In genomic region chrY:14328677-14329345, GRCh38 we compare ENCODE assay signal across 11 cellular contexts.
DNase-seq lines count a peak whose midpoint lies in the region; ATAC-seq, FAIRE-seq and TF ChIP-seq lines count a peak whose summit lies in the region.
"Had no signal": no experiment of that assay in that cellular context is flagged by ENCODE, and none has a peak within 500 bp of the region (broad histone marks: within the 10 kb centered on the region; RNA-seq: fewer than 3 reads in every experiment).

No MANE protein-coding gene starts in this region.

- H3K9ac ChIP-seq in endodermal cell (ENCODE audit: extremely low read depth, low read length, poor library complexity, severe bottlenecking), result no peak overlapping the region

- DNase-seq in GM12891 (ENCODE audit: insufficient read length, low spot score), result no peak
- no peak for DNase-seq in T-helper 2 cell treated with Interferon-gamma antibody and Interleukin-4, amounts not matched to agents 5 μg/mL and 100 μg/mL, for 36 hours (ENCODE audit: low spot score)
- peak; percentile 63 for DNase-seq in medulla oblongata (ENCODE audit: extremely low spot score)
- no peak for DNase-seq in endodermal cell
- DNase-seq in NCI-H1105 (lab: John Stamatoyannopoulos, UW), result no peak
- DNase-seq in KG1 (lab: John Stamatoyannopoulos, UW), result no peak
- no peak for DNase-seq in type B pancreatic cell (ENCODE audit: extremely low spot score, unreplicated experiment)
- DNase-seq: stimulated activated CD4-positive, alpha-beta T cell treated with anti-CD3 and anti-CD28 coated beads, Interleukin-2, amount 100 ng/mL, for 48 hours had no signal

- H3K36me3 Mint-ChIP-seq in T-helper 2 cell treated with Interferon-gamma antibody and Interleukin-4, amounts not matched to agents 5 μg/mL and 100 μg/mL, for 36 hours (ENCODE audit: low read depth), result no peaks in the 10 kb centered on the region
- H3K36me3 Mint-ChIP-seq in endodermal cell (ENCODE audit: low read depth), result no peaks in the 10 kb centered on the region
- no peaks in the 10 kb centered on the region for H3K36me3 Mint-ChIP-seq in type B pancreatic cell

- FAIRE-seq in GM12891 (lab: Jason Lieb, UNC), result peak; percentile 89
- FAIRE-seq: endometrium, GM12878 had no signal

- no peak for TF ChIP-seq POLR2A in GM12891 (IDR thresholded peaks at IDR 0.05; ENCODE audit: low read depth, low read length)

- H3K27ac Mint-ChIP-seq in T-helper 2 cell treated with Interferon-gamma antibody and Interleukin-4, amounts not matched to agents 5 μg/mL and 100 μg/mL, for 36 hours, result peak overlapping the region; percentile 52
- H3K27ac Mint-ChIP-seq in endodermal cell, result no peak overlapping the region
- no peak overlapping the region for H3K27ac Mint-ChIP-seq in type B pancreatic cell

- H3K9me3 Mint-ChIP-seq in T-helper 2 cell treated with Interferon-gamma antibody and Interleukin-4, amounts not matched to agents 5 μg/mL and 100 μg/mL, for 36 hours, result no peaks in the 10 kb centered on the region
- H3K9me3 Mint-ChIP-seq in endodermal cell, result no peaks in the 10 kb centered on the region
- H3K9me3 Mint-ChIP-seq in type B pancreatic cell, result no peaks in the 10 kb centered on the region

- no peaks in the 10 kb centered on the region for H3K36me3 ChIP-seq in endodermal cell (ENCODE audit: control insufficient read depth, insufficient read depth, low read length)

- H3K4me1 Mint-ChIP-seq in T-helper 2 cell treated with Interferon-gamma antibody and Interleukin-4, amounts not matched to agents 5 μg/mL and 100 μg/mL, for 36 hours (ENCODE audit: low read depth), result peaks cover 10% of the 10 kb centered on the region
- H3K4me1 Mint-ChIP-seq in endodermal cell, result no peaks in the 10 kb centered on the region
- no peaks in the 10 kb centered on the region for H3K4me1 Mint-ChIP-seq in type B pancreatic cell (ENCODE audit: unreplicated experiment)

- peak overlapping the region; percentile 10 for H3K4me3 Mint-ChIP-seq in T-helper 2 cell treated with Interferon-gamma antibody and Interleukin-4, amounts not matched to agents 5 μg/mL and 100 μg/mL, for 36 hours
- no peak overlapping the region for H3K4me3 Mint-ChIP-seq in endodermal cell
- no peak overlapping the region for H3K4me3 Mint-ChIP-seq in type B pancreatic cell

- TF ChIP-seq CTCF in endodermal cell (conservative IDR thresholded peaks at IDR 0.05), result no peak
- TF ChIP-seq CTCF in type B pancreatic cell (conservative IDR thresholded peaks at IDR 0.05), result no peak

- H3K27ac ChIP-seq in endodermal cell (ENCODE audit: low read depth, low read length), result no peak overlapping the region

- no peaks in the 10 kb centered on the region for H3K4me1 ChIP-seq in endodermal cell (ENCODE audit: control insufficient read depth, insufficient read depth, low read length)

- H3K27me3 ChIP-seq in endodermal cell (ENCODE audit: control insufficient read depth, insufficient read depth, low read length, poor library complexity, severe bottlenecking), result no peaks in the 10 kb centered on the region

- ATAC-seq in HG02678 (IDR thresholded peaks at IDR 0.05; ENCODE audit: unreplicated experiment), result peak; percentile 92
- ATAC-seq: GM12878 had no signal

- no peaks in the 10 kb centered on the region for H3K27me3 Mint-ChIP-seq in T-helper 2 cell treated with Interferon-gamma antibody and Interleukin-4, amounts not matched to agents 5 μg/mL and 100 μg/mL, for 36 hours (ENCODE audit: low read depth)
- H3K27me3 Mint-ChIP-seq in endodermal cell (ENCODE audit: insufficient read depth) (no peaks in the 10 kb centered on the region), type B pancreatic cell (no peaks in the 10 kb centered on the region)

- no peak overlapping the region for H3K4me3 ChIP-seq in endodermal cell (ENCODE audit: low read length)
- H3K4me3 ChIP-seq: GM12878 had no signal

- H3K9me3 ChIP-seq in endodermal cell (ENCODE audit: control insufficient read depth, low read length), result no peaks in the 10 kb centered on the region

TF ChIP-seq in GM12891, 5 proteins besides CTCF, POLR2A, EP300 and RAD21:
- TF ChIP-seq POU2F2 (IDR thresholded peaks at IDR 0.05; ENCODE audit: low read depth, low read length) (no peak), SPI1 (IDR thresholded peaks at IDR 0.05; ENCODE audit: low read depth, low read length) (no peak), TAF1 (IDR thresholded peaks at IDR 0.05; ENCODE audit: low read depth, low read length) (no peak), POLR2AphosphoS5 (IDR thresholded peaks at IDR 0.05; ENCODE audit: low read depth, low read length) (no peak), PAX5 (IDR thresholded peaks at IDR 0.05; ENCODE audit: insufficient read depth, low read length, severe bottlenecking) (no peak)
